22 cellular contexts compared by ENCODE assay signal in genomic region chr17:8464941-8465340, GRCh38. TPM values are rescaled to one million over a fixed set of nuclear protein-coding genes. Genes with fewer than 3 reads are reported as not detected.
DNase-seq lines count a peak whose midpoint lies in the region; ATAC-seq and TF ChIP-seq lines count a peak whose summit lies in the region.
"Had no signal": no experiment of that assay in that cellular context is flagged by ENCODE, and none has a peak within 500 bp of the region (broad histone marks: within the 10 kb centered on the region; RNA-seq: fewer than 3 reads in every experiment).

No MANE protein-coding gene starts in this region.

- H3K4me1 ChIP-seq in breast epithelium (peaks cover 5 to 11% of the 10 kb centered on the region in 2 donors), tibial artery (peaks cover 0 to 82% (median 54%) of the 10 kb centered on the region in 4 donors), body of pancreas (no peaks in the 10 kb centered on the region), esophagus muscularis mucosa (peaks cover 7 to 42% (median 29%) of the 10 kb centered on the region in 4 donors)

- no peak for ATAC-seq in body of pancreas
- ATAC-seq: natural killer cell had no signal

- H3K27me3 Mint-ChIP-seq in MCF 10A (ENCODE audit: insufficient read depth, unreplicated experiment) (no peaks in the 10 kb centered on the region), nephron (ENCODE audit: low read depth) (peaks cover 4% of the 10 kb centered on the region)
- H3K27me3 Mint-ChIP-seq: activated CD4-positive, alpha-beta T cell treated with anti-CD3 and anti-CD28 coated beads, Interleukin-2, amount 10 ng/mL, durations not matched to agents 24 days and 14 days; CD4-positive, alpha-beta memory T cell; type B pancreatic cell had no signal

- DNase-seq in MCF 10A (ENCODE audit: unreplicated experiment) (no peak), breast epithelium (ENCODE audit: low spot score in 2 of 2) (no peak), dorsolateral prefrontal cortex (no peak), tibial artery (no peak), body of pancreas (no peak), esophagus muscularis mucosa (ENCODE audit: extremely low spot score) (no peak), NCI-H1048 (lab: John Stamatoyannopoulos, UW) (no peak)
- DNase-seq: activated gamma-delta T cell treated with Interleukin-2 at 50 U/mL for 16 hours; CD4-positive, alpha-beta memory T cell; dermis blood vessel endothelial cell; DMS79 treated with DMSO at 0.1 percent for 48 hours; heart right ventricle; natural killer cell; NCI-H1436 treated with DMSO at 0.1 percent for 48 hours; NCI-H2227 treated with DMSO at 0.1 percent for 48 hours; NK-92 treated with Interleukin-12 subunit alpha and Interleukin-12 subunit beta, amount 100 ng/mL, for 24 hours; spleen; SW 1271 had no signal

- TF ChIP-seq CTCF in MCF 10A (IDR thresholded peaks at IDR 0.05; ENCODE audit: unreplicated experiment) (no peak), breast epithelium (IDR thresholded peaks at IDR 0.05) (no peak), dorsolateral prefrontal cortex (IDR thresholded peaks at IDR 0.05 in 54 of 56, conservative IDR thresholded peaks at IDR 0.05 in 2 of 56; ENCODE audit: low read depth in 1 of 56, partially characterized antibody in 56 of 56) (no peak), nephron (IDR thresholded peaks at IDR 0.05; ENCODE audit: unreplicated experiment in 3 of 3) (no peak), tibial artery (IDR thresholded peaks at IDR 0.05) (no peak), body of pancreas (IDR thresholded peaks at IDR 0.05) (no peak), esophagus muscularis mucosa (IDR thresholded peaks at IDR 0.05) (no peak)

- no peak overlapping the region for H3K4me3 ChIP-seq in breast epithelium
- no peak overlapping the region for H3K4me3 ChIP-seq in dorsolateral prefrontal cortex
- no peak overlapping the region for H3K4me3 ChIP-seq in tibial artery
- no peak overlapping the region for H3K4me3 ChIP-seq in body of pancreas
- no peak overlapping the region for H3K4me3 ChIP-seq in esophagus muscularis mucosa
- H3K4me3 ChIP-seq: heart right ventricle, prostate gland, spleen had no signal

- TF ChIP-seq EP300 in esophagus muscularis mucosa (IDR thresholded peaks at IDR 0.05) = no peak

- peaks cover 71% of the 10 kb centered on the region for H3K36me3 Mint-ChIP-seq in MCF 10A (ENCODE audit: insufficient read depth, unreplicated experiment)
- peaks cover 30% of the 10 kb centered on the region for H3K36me3 Mint-ChIP-seq in nephron (ENCODE audit: low read depth)
- H3K36me3 Mint-ChIP-seq: natural killer cell had no signal

- H3K4me3 Mint-ChIP-seq in MCF 10A (ENCODE audit: unreplicated experiment) (no peak overlapping the region), nephron (peak overlapping the region in 2 of 3 experiments; percentile 70 to 75)
- H3K4me3 Mint-ChIP-seq: activated CD4-positive, alpha-beta T cell treated with anti-CD3 and anti-CD28 coated beads, Interleukin-2, amount 10 ng/mL, durations not matched to agents 24 days and 14 days; CD4-positive, alpha-beta memory T cell; natural killer cell; type B pancreatic cell had no signal

- H3K4me1 Mint-ChIP-seq in MCF 10A (ENCODE audit: insufficient read depth, unreplicated experiment) = peaks cover 14% of the 10 kb centered on the region
- H3K4me1 Mint-ChIP-seq in nephron = peaks cover 64% of the 10 kb centered on the region
- H3K4me1 Mint-ChIP-seq: activated CD4-positive, alpha-beta T cell treated with anti-CD3 and anti-CD28 coated beads, Interleukin-2, amount 10 ng/mL, durations not matched to agents 24 days and 14 days had no signal

- intact Hi-C loops in MCF 10A (cut with micrococcal nuclease) (no loop called here), breast epithelium (cut with DNase I; ENCODE audit: low total_unique reads) (no loop called here), dorsolateral prefrontal cortex (cut with DNase I) (no loop called here), tibial artery (cut with DNase I; ENCODE audit: low total_unique reads) (no loop called here), body of pancreas (cut with DNase I) (no loop called here), esophagus muscularis mucosa (cut with DNase I) (no loop called here)

- BruUV-seq in MCF 10A (replicated peaks; lab: Mats Ljungman, UMichigan) = no TSS peak

- peak overlapping the region in 1 of 2 donors; percentile 21 for H3K27ac ChIP-seq in breast epithelium
- H3K27ac ChIP-seq in dorsolateral prefrontal cortex = peak overlapping the region in 33 of 59 donors; percentile 1 to 80 (median 43)
- H3K27ac ChIP-seq in tibial artery = peak overlapping the region; percentile 64 to 82
- H3K27ac ChIP-seq in body of pancreas = no peak overlapping the region
- no peak overlapping the region for H3K27ac ChIP-seq in esophagus muscularis mucosa (replicated peaks in 1 of 4)
- H3K27ac ChIP-seq: spleen had no signal

- CTCF ChIA-PET in MCF 10A (lab: Yijun Ruan, JAX) = interaction anchor here (0.8 to 1.4 kb wide), 2 partner anchors 81 to 281 kb away, joined by 3 to 7 read pairs; no protein-coding TSS in a partner anchor

- no peak for TF ChIP-seq POLR2A in breast epithelium (IDR thresholded peaks at IDR 0.05)
- no peak for TF ChIP-seq POLR2A in body of pancreas (IDR thresholded peaks at IDR 0.05)
- no peak for TF ChIP-seq POLR2A in esophagus muscularis mucosa (IDR thresholded peaks at IDR 0.05; ENCODE audit: low read depth)

- POLR2A ChIA-PET in MCF 10A (lab: Yijun Ruan, JAX) = interaction anchor here (0.5 to 2.0 kb wide), 6 partner anchors 12 to 83 kb away, joined by 3 to 14 read pairs (median 4); partner anchors contain the start of gene NDEL1

- H3K27me3 ChIP-seq in breast epithelium (no peaks in the 10 kb centered on the region), dorsolateral prefrontal cortex (no peaks in the 10 kb centered on the region), tibial artery (no peaks in the 10 kb centered on the region), body of pancreas (no peaks in the 10 kb centered on the region), esophagus muscularis mucosa (no peaks in the 10 kb centered on the region)
- H3K27me3 ChIP-seq: heart right ventricle, spleen had no signal

- H3K27ac Mint-ChIP-seq in MCF 10A (ENCODE audit: low read depth, unreplicated experiment) (peak overlapping the region; percentile 52), nephron (peak overlapping the region; percentile 65 to 82 (median 76))

- H3K9me3 Mint-ChIP-seq in MCF 10A (ENCODE audit: unreplicated experiment) (no peaks in the 10 kb centered on the region), nephron (no peaks in the 10 kb centered on the region)
- H3K9me3 Mint-ChIP-seq: activated CD4-positive, alpha-beta T cell treated with anti-CD3 and anti-CD28 coated beads, Interleukin-2, amount 10 ng/mL, durations not matched to agents 24 days and 14 days; CD4-positive, alpha-beta memory T cell; natural killer cell; type B pancreatic cell had no signal

- WGBS in body of pancreas, 2 donors = 49 to 53% methylated on average over 4 of the region's 4 CpGs
- 8% methylated on average over 2 of the region's 4 CpGs for WGBS in esophagus muscularis mucosa

- H3K36me3 ChIP-seq in breast epithelium (no peaks in the 10 kb centered on the region), tibial artery (peaks cover 33 to 83% (median 61%) of the 10 kb centered on the region in 3 donors), body of pancreas (replicated peaks in 1 of 2; ENCODE audit: insufficient read depth in 1 of 2, low read depth in 2 of 2) (peaks cover 6 to 30% of the 10 kb centered on the region in 2 donors), esophagus muscularis mucosa (peaks cover 29 to 84% (median 80%) of the 10 kb centered on the region in 4 donors)

- H3K9me3 ChIP-seq in breast epithelium = no peaks in the 10 kb centered on the region
- no peaks in the 10 kb centered on the region for H3K9me3 ChIP-seq in tibial artery
- no peaks in the 10 kb centered on the region for H3K9me3 ChIP-seq in body of pancreas
- no peaks in the 10 kb centered on the region for H3K9me3 ChIP-seq in esophagus muscularis mucosa
- H3K9me3 ChIP-seq: heart right ventricle, prostate gland, spleen had no signal

RNA-seq across cellular contexts. Expression of gene NDEL1, which starts 29.3 kb away (rescaled TPM):
- total RNA-seq in MCF 10A (2022) (95.3 and 112 TPM in 2 replicates), breast epithelium (10 to 100 TPM; 51.1 to 80.6 (median 61.4) TPM), dorsolateral prefrontal cortex (100 to 1,000 TPM in 26 of 120 experiments, 10 to 100 TPM in 94; 51.0 to 118 (median 91.4) TPM), body of pancreas (10 to 100 TPM; 26.2 to 39.6 TPM), esophagus muscularis mucosa (10 to 100 TPM; 48.2 to 80.8 (median 55.5) TPM)

Comparison
In these comparisons a context has a peak if more than half of its experiments do, and no peak if none do; other contexts are left out.
1. H3K27ac ChIP-seq: peak in dorsolateral prefrontal cortex (33 of 59) and tibial artery (2 of 2); none in body of pancreas (0 of 4) and esophagus muscularis mucosa (0 of 4).